In the genomic region with DNA sequence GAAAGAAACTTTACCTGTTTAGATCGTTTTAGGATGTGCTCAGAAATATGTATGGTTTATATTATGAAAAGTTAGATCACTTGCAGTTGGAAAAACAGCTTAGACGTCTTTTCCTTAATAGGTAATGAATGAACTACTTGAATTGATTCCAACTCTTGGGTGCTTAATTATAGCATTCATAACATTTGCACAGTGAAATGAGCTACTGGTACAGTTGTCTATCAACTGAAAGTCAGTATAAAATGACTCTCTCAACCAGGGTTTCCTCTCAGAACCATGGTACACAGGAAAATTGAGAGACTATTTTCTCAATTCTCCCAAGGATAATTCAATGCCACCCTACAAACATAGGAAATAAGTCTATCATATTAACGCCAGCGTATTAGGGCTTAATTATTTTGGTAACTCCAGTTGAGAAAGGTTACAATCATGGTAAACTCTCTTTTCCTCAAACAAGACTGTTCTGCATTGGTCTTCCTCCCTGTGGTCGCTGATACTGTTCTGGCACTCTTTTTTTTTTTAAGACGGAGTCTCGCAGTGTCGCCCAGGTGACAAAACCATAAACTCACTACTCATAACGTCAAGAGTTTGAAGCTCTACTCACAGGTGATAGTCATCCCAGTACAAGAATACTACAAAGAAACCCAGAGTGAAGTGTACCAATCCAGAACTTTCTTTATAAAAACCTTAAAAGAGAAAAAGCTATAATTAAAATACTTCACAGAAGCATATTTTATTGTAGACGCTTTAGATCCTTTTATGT, we compare ENCODE assay signal across 8 cellular contexts. TPM values are rescaled to one million over a fixed set of nuclear protein-coding genes. Genes with fewer than 3 reads are reported as not detected.
DNase-seq lines count a peak whose midpoint lies in the region; ATAC-seq, FAIRE-seq and TF ChIP-seq lines count a peak whose summit lies in the region.

No MANE protein-coding gene starts in this region.

- 20 to 35% (median 23%) methylated on average over 10 of the region's 10 CpGs for WGBS in small intestine, 3 donors
- 38 to 41% methylated on average over 10 of the region's 10 CpGs for WGBS in lower leg skin, 2 donors

- no peak overlapping the region for H3K27ac ChIP-seq in small intestine (ENCODE audit: low read depth in 1 of 2, low read length in 1 of 2)

- H3K9me3 Mint-ChIP-seq in activated CD4-positive, alpha-beta T cell treated with anti-CD3 and anti-CD28 coated beads, Interleukin-2, amount 10 ng/mL, durations not matched to agents 7 days and 5 days, result peaks cover 11% of the 10 kb centered on the region
- no peaks in the 10 kb centered on the region for H3K9me3 Mint-ChIP-seq in stimulated activated memory B cell treated with anti-CD40 and anti-IgM and Interleukin-4, amounts not matched to agents 10 μg/mL and 1 μg/mL and 100 μg/mL, for 72 hours

- no peak for ATAC-seq in stimulated activated memory B cell treated with anti-CD40 and anti-IgM and Interleukin-4, amounts not matched to agents 10 μg/mL and 1 μg/mL and 100 μg/mL, for 72 hours

- peak; percentile 37 for DNase-seq in activated CD4-positive, alpha-beta T cell treated with anti-CD3 and anti-CD28 coated beads, Interleukin-2, amount 10 ng/mL, durations not matched to agents 7 days and 5 days
- no peak for DNase-seq in activated CD4-positive, alpha-beta T cell treated with anti-CD3 and anti-CD28 coated beads, Interleukin-2, amount 50 U/mL, for 1 hour
- DNase-seq in HAP-1 (ENCODE audit: low spot score in 2 of 2) (no peak), NCI-H1105 treated with DMSO at 0.1 percent for 48 hours (lab: John Stamatoyannopoulos, UW) (peak; percentile 79), choroid plexus epithelial cell (ENCODE audit: low read depth) (no peak), small intestine (peak; percentile 35), lower leg skin (ENCODE audit: low spot score in 2 of 2) (no peak)

- POLR2A ChIA-PET in activated CD4-positive, alpha-beta T cell treated with anti-CD3 and anti-CD28 coated beads, Interleukin-2, amount 10 ng/mL, durations not matched to agents 7 days and 5 days (lab: Charles Lee), result interaction anchor here (0.6 kb wide), 1 partner anchor 176 kb away, joined by 3 read pairs; no protein-coding TSS in a partner anchor

- CTCF ChIA-PET in activated CD4-positive, alpha-beta T cell treated with anti-CD3 and anti-CD28 coated beads, Interleukin-2, amount 10 ng/mL, durations not matched to agents 7 days and 5 days (lab: Charles Lee), result no interaction called here

- FAIRE-seq in small intestine (lab: Jason Lieb, UNC), result no peak

- H3K27me3 ChIP-seq in HAP-1 (ENCODE audit: low read depth) (no peaks in the 10 kb centered on the region), small intestine (ENCODE audit: control insufficient read depth in 2 of 2, insufficient read depth in 2 of 2, low read length in 2 of 2) (no peaks in the 10 kb centered on the region)

- H3K27ac Mint-ChIP-seq in activated CD4-positive, alpha-beta T cell treated with anti-CD3 and anti-CD28 coated beads, Interleukin-2, amount 10 ng/mL, durations not matched to agents 7 days and 5 days, result peak overlapping the region; percentile 71
- no peak overlapping the region for H3K27ac Mint-ChIP-seq in stimulated activated memory B cell treated with anti-CD40 and anti-IgM and Interleukin-4, amounts not matched to agents 10 μg/mL and 1 μg/mL and 100 μg/mL, for 72 hours

- peaks cover 49% of the 10 kb centered on the region for H3K36me3 Mint-ChIP-seq in activated CD4-positive, alpha-beta T cell treated with anti-CD3 and anti-CD28 coated beads, Interleukin-2, amount 10 ng/mL, durations not matched to agents 7 days and 5 days (ENCODE audit: low read depth)
- no peaks in the 10 kb centered on the region for H3K36me3 Mint-ChIP-seq in stimulated activated memory B cell treated with anti-CD40 and anti-IgM and Interleukin-4, amounts not matched to agents 10 μg/mL and 1 μg/mL and 100 μg/mL, for 72 hours

- H3K36me3 ChIP-seq in HAP-1 (replicated peaks) (peaks cover 5% of the 10 kb centered on the region), small intestine (ENCODE audit: control insufficient read depth in 2 of 2, insufficient read depth in 2 of 2, low read length in 2 of 2) (no peaks in the 10 kb centered on the region)

- peak overlapping the region; percentile 66 for H3K4me3 ChIP-seq in HAP-1
- H3K4me3 ChIP-seq in choroid plexus epithelial cell (ENCODE audit: low read depth, low read length), result peak overlapping the region; percentile 65
- no peak overlapping the region for H3K4me3 ChIP-seq in small intestine (ENCODE audit: low read depth in 1 of 2, low read length in 2 of 2)
- H3K4me3 ChIP-seq in lower leg skin (ENCODE audit: low read depth, poor library complexity, severe bottlenecking), result no peak overlapping the region

- peaks cover 50% of the 10 kb centered on the region for H3K4me1 Mint-ChIP-seq in activated CD4-positive, alpha-beta T cell treated with anti-CD3 and anti-CD28 coated beads, Interleukin-2, amount 10 ng/mL, durations not matched to agents 7 days and 5 days
- H3K4me1 Mint-ChIP-seq in stimulated activated memory B cell treated with anti-CD40 and anti-IgM and Interleukin-4, amounts not matched to agents 10 μg/mL and 1 μg/mL and 100 μg/mL, for 72 hours, result peaks cover 13% of the 10 kb centered on the region

- in situ Hi-C loops in HAP-1 (cut with MboI; ENCODE audit: low sequenced_read_pairs), result no loop called here

- H3K4me3 Mint-ChIP-seq in activated CD4-positive, alpha-beta T cell treated with anti-CD3 and anti-CD28 coated beads, Interleukin-2, amount 10 ng/mL, durations not matched to agents 7 days and 5 days, result peak overlapping the region; percentile 82
- H3K4me3 Mint-ChIP-seq in stimulated activated memory B cell treated with anti-CD40 and anti-IgM and Interleukin-4, amounts not matched to agents 10 μg/mL and 1 μg/mL and 100 μg/mL, for 72 hours, result no peak overlapping the region

- TF ChIP-seq CTCF in choroid plexus epithelial cell (conservative IDR thresholded peaks at IDR 0.05; ENCODE audit: low read depth, low read length), result no peak
- no peak for TF ChIP-seq CTCF in lower leg skin (IDR thresholded peaks at IDR 0.05)

- no peak for TF ChIP-seq POLR2A in lower leg skin (IDR thresholded peaks at IDR 0.05)

- H3K9me3 ChIP-seq in HAP-1, result no peaks in the 10 kb centered on the region
- no peaks in the 10 kb centered on the region for H3K9me3 ChIP-seq in small intestine (ENCODE audit: control insufficient read depth, low read depth)

- peaks cover 48% of the 10 kb centered on the region for H3K4me1 ChIP-seq in HAP-1
- H3K4me1 ChIP-seq in small intestine (ENCODE audit: control insufficient read depth in 2 of 2, insufficient read depth in 1 of 2, low read depth in 1 of 2, low read length in 1 of 2), result no peaks in the 10 kb centered on the region

- intact Hi-C loops in lower leg skin (cut with DNase I; ENCODE audit: low total_unique reads), result no loop called here

- H3K27me3 Mint-ChIP-seq in activated CD4-positive, alpha-beta T cell treated with anti-CD3 and anti-CD28 coated beads, Interleukin-2, amount 10 ng/mL, durations not matched to agents 7 days and 5 days, result peaks cover 8% of the 10 kb centered on the region
- peaks cover 19% of the 10 kb centered on the region for H3K27me3 Mint-ChIP-seq in stimulated activated memory B cell treated with anti-CD40 and anti-IgM and Interleukin-4, amounts not matched to agents 10 μg/mL and 1 μg/mL and 100 μg/mL, for 72 hours

RNA-seq across cellular contexts. Expression of gene ANLN, which starts 2.0 kb away (rescaled TPM):
- total RNA-seq in activated CD4-positive, alpha-beta T cell treated with anti-CD3 and anti-CD28 coated beads, Interleukin-2, amount 10 ng/mL, durations not matched to agents 7 days and 5 days, result 100 to 1,000 TPM in 1 of 2 experiments, 10 to 100 TPM in 1; 87.9 to 100 TPM
- polyA plus RNA-seq in small intestine, result 10 to 100 TPM in 1 of 3 donors, 1 to 10 TPM in 2; 1.1 to 12.8 (median 3.1) TPM
- total RNA-seq in lower leg skin, result 10 to 100 TPM in 3 of 4 donors, 1 to 10 TPM in 1; 9.4 to 17.3 (median 13.5) TPM

Comparison
In these comparisons a context has a peak if more than half of its experiments do, and no peak if none do; other contexts are left out.
1. DNase-seq: peak in activated CD4-positive, alpha-beta T cell treated with anti-CD3 and anti-CD28 coated beads, Interleukin-2, amount 10 ng/mL, durations not matched to agents 7 days and 5 days (single experiment), NCI-H1105 treated with DMSO at 0.1 percent for 48 hours (single experiment) and small intestine (single experiment); none in activated CD4-positive, alpha-beta T cell treated with anti-CD3 and anti-CD28 coated beads, Interleukin-2, amount 50 U/mL, for 1 hour (single experiment), HAP-1 (0 of 2), choroid plexus epithelial cell (single experiment) and lower leg skin (0 of 2).
2. H3K4me3 ChIP-seq: peak in HAP-1 (single experiment) and choroid plexus epithelial cell (single experiment); none in small intestine (0 of 2) and lower leg skin (single experiment).
3. RNA of gene ANLN, which starts 2.0 kb away (total RNA-seq): 87.9 to 100 TPM in activated CD4-positive, alpha-beta T cell treated with anti-CD3 and anti-CD28 coated beads, Interleukin-2, amount 10 ng/mL, durations not matched to agents 7 days and 5 days; 9.4 to 17.3 TPM in lower leg skin; every median in the first group is over 4 times any median in the second.